Comparison of ENCODE assay signal across 8 cellular contexts in the genomic region with DNA sequence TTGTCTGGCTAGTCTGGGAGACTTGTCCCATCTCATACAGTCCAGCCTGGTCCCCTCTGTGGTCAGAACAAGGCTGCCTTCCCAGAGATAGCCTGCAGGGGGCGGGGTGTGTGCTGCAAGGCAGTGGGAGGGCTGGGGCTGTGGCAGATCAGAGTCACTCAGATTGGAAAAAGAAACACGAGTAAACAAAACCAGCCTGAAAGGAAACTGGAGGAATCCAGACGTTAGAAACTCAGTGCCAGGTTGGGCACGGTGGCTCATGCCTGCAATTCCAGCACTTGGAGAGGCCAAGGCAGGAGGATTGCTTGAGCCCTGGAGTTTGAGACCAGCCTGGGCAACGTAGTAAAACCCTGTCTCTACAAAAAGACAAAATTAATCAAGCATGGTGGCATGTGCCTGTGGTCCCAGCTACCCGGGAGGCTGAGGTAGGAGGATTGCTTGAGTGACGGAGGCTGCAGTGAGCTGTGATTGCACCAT. TPM values are rescaled to one million over a fixed set of nuclear protein-coding genes. Genes with fewer than 3 reads are reported as not detected.
DNase-seq lines count a peak whose midpoint lies in the region; ATAC-seq, FAIRE-seq and TF ChIP-seq lines count a peak whose summit lies in the region.

No MANE protein-coding gene starts in this region.

- peaks cover 8% of the 10 kb centered on the region for H3K36me3 Mint-ChIP-seq in osteocyte (ENCODE audit: unreplicated experiment)

- TF ChIP-seq CTCF in osteocyte (IDR thresholded peaks at IDR 0.05) (peak; percentile 85), tibial artery (IDR thresholded peaks at IDR 0.05) (peak; percentile 68 to 80)

- H3K4me3 Mint-ChIP-seq in osteocyte (ENCODE audit: unreplicated experiment), result no peak overlapping the region

- peak overlapping the region in 1 of 2 donors; percentile 7 for H3K27ac ChIP-seq in tibial artery

- H3K4me3 ChIP-seq in tibial artery, result no peak overlapping the region

- no peaks in the 10 kb centered on the region for H3K27me3 Mint-ChIP-seq in osteocyte (ENCODE audit: unreplicated experiment)

- peaks cover 0 to 3% of the 10 kb centered on the region in 2 donors for H3K27me3 ChIP-seq in tibial artery

- ATAC-seq in HG03097 (IDR thresholded peaks at IDR 0.05; ENCODE audit: low FRiP score, unreplicated experiment), result no peak

- H3K36me3 ChIP-seq in tibial artery, result peaks cover 11 to 17% (median 16%) of the 10 kb centered on the region in 3 donors

- H3K27ac Mint-ChIP-seq in osteocyte (ENCODE audit: unreplicated experiment), result peak overlapping the region; percentile 73

- H3K9me3 ChIP-seq in tibial artery, result no peaks in the 10 kb centered on the region

- peaks cover 53% of the 10 kb centered on the region for H3K4me1 Mint-ChIP-seq in osteocyte (ENCODE audit: unreplicated experiment)

- intact Hi-C loops in tibial artery (cut with DNase I; ENCODE audit: low total_unique reads), result loop anchor here (10.0 kb wide), 2 partner anchors 54 to 256 kb away; a partner anchor contains a TSS

- peak; percentile 51 for DNase-seq in DMS53 treated with DMSO at 0.1 percent for 48 hours (lab: John Stamatoyannopoulos, UW; ENCODE audit: unreplicated experiment)
- DNase-seq in HuH-7.5 (ENCODE audit: low spot score), result peak; percentile 81
- peak; percentile 63 to 71 for DNase-seq in SHP77 (lab: John Stamatoyannopoulos, UW)
- DNase-seq in activated effector memory CD4-positive, alpha-beta T cell treated with Interleukin-2 at 50 U/mL for 16 hours, result peak; percentile 55
- peak; percentile 67 to 79 for DNase-seq in frontal cortex (ENCODE audit: low spot score in 2 of 2)
- DNase-seq in osteocyte (ENCODE audit: extremely low spot score, unreplicated experiment), result peak; percentile 95
- peak; percentile 83 to 85 for DNase-seq in tibial artery

- H3K9me3 Mint-ChIP-seq in osteocyte (ENCODE audit: unreplicated experiment), result peaks cover 9% of the 10 kb centered on the region

- peaks cover 0 to 52% (median 40%) of the 10 kb centered on the region in 4 donors for H3K4me1 ChIP-seq in tibial artery

- FAIRE-seq in frontal cortex (lab: Jason Lieb, UNC), result no peak

RNA-seq across cellular contexts. Expression of a gene that starts 20.2 kb away (rescaled TPM):
- total RNA-seq in frontal cortex (29.3 TPM), osteocyte (69.3 and 70.4 TPM in 2 replicates)

RNA-seq across cellular contexts. Expression of a gene that starts 22.0 kb away (rescaled TPM):
- total RNA-seq in frontal cortex (not detected), osteocyte (3.0 and 4.0 TPM in 2 replicates)

RNA-seq across cellular contexts. Expression of a gene that starts 35.1 kb away (rescaled TPM):
- total RNA-seq in frontal cortex, result not detected
- not detected in 2 replicates for total RNA-seq in osteocyte

RNA-seq across cellular contexts. Expression of a gene that starts 57.2 kb away (rescaled TPM):
- total RNA-seq in frontal cortex, result 19.6 TPM
- 68.9 and 75.7 TPM in 2 replicates for total RNA-seq in osteocyte
